20 cellular contexts compared by ENCODE assay signal in the genomic region with DNA sequence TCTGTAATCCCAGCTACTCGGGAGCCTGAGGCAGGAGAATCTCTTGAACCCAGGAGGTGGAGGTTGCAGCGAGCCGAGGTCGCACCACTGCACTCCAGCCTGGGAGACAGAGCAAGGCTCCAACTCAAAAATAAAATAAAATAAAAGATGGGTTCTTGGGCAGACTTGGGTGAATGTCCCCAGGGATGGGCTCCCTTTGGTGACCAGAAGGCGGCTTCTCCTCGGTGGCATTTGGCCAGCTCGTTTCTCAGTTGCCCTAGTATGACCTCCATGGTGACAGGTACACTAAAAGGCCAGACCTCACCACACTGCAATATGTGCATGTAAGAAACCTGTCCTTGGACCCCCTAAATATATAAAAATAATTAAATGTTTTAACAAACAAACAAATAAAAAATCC.
"Had no signal": no experiment of that assay in that cellular context is flagged by ENCODE, and none has a peak within 500 bp of the region (broad histone marks: within the 10 kb centered on the region; RNA-seq: fewer than 3 reads in every experiment).

No MANE protein-coding gene starts in this region.

- DNase-seq: dermis blood vessel endothelial cell; dorsolateral prefrontal cortex; effector CD4-positive, alpha-beta T cell; effector memory CD4-positive, alpha-beta T cell; foreskin keratinocyte; heart left ventricle; hypothalamus; immature natural killer cell; islet precursor cell; left cardiac atrium; left ventricle myocardium superior; lower lobe of right lung; mesenchymal stem cell; mucosa of descending colon had no signal

- H3K9me3 ChIP-seq: esophagus muscularis mucosa, gastroesophageal sphincter, heart left ventricle, left lung, lower lobe of right lung, mucosa of descending colon had no signal

- H3K4me3 Mint-ChIP-seq: immature natural killer cell, mesothelial cell of epicardium had no signal

- H3K9me3 Mint-ChIP-seq: immature natural killer cell, mesothelial cell of epicardium had no signal

- H3K4me1 ChIP-seq: left lung, lower lobe of right lung had no signal

- H3K27ac ChIP-seq: coronary artery, esophagus muscularis mucosa, foreskin keratinocyte, gastroesophageal sphincter, heart left ventricle, hepatocyte, left lung, lower lobe of right lung had no signal

- H3K4me2 ChIP-seq: hepatocyte had no signal

- H2AFZ ChIP-seq: hepatocyte had no signal

- H3K36me3 ChIP-seq: esophagus muscularis mucosa, gastroesophageal sphincter, left lung, lower lobe of right lung had no signal

- H3K27ac Mint-ChIP-seq: immature natural killer cell, mesothelial cell of epicardium had no signal

- ATAC-seq: foreskin keratinocyte, gastroesophageal sphincter, heart left ventricle, left cardiac atrium, left lung, left ventricle myocardium superior, lower lobe of right lung, mucosa of descending colon had no signal

- H3K27me3 ChIP-seq: dorsolateral prefrontal cortex, foreskin keratinocyte, heart left ventricle, hepatocyte had no signal

- H3K4me3 ChIP-seq: coronary artery, dorsolateral prefrontal cortex, esophagus muscularis mucosa, gastroesophageal sphincter, heart left ventricle, hepatocyte, left lung, lower lobe of right lung, mucosa of descending colon had no signal

- H3K36me3 Mint-ChIP-seq: immature natural killer cell, mesothelial cell of epicardium had no signal
